8 cellular contexts compared by ENCODE assay signal in genomic region chr3:11770105-11770476, GRCh38.
DNase-seq lines count a peak whose midpoint lies in the region; ATAC-seq, FAIRE-seq and TF ChIP-seq lines count a peak whose summit lies in the region.

No MANE protein-coding gene starts in this region.

- no peaks in the 10 kb centered on the region for H3K9me3 ChIP-seq in Caco-2
- no peaks in the 10 kb centered on the region for H3K9me3 ChIP-seq in K562 (replicated peaks; ENCODE audit: control insufficient read depth, insufficient read depth, low read depth, low read length)
- no peaks in the 10 kb centered on the region for H3K9me3 ChIP-seq in naive thymus-derived CD4-positive, alpha-beta T cell (ENCODE audit: control insufficient read depth in 2 of 3, low read length in 3 of 3)

- TF ChIP-seq CTCF in Caco-2 (IDR thresholded peaks at IDR 0.05; ENCODE audit: insufficient read depth in 1 of 2, low read depth in 1 of 2, low read length in 1 of 2, severe bottlenecking in 1 of 2, unreplicated experiment in 1 of 2) (no peak), K562 (IDR thresholded peaks at IDR 0.05 in 2 of 3, conservative IDR thresholded peaks at IDR 0.05 in 1 of 3; ENCODE audit: insufficient read depth in 2 of 3, low read depth in 1 of 3, low read length in 3 of 3) (no peak)

- H3K27me3 Mint-ChIP-seq in Caco-2 (ENCODE audit: insufficient read depth, unreplicated experiment), result no peaks in the 10 kb centered on the region
- no peaks in the 10 kb centered on the region for H3K27me3 Mint-ChIP-seq in naive thymus-derived CD4-positive, alpha-beta T cell

- H3K9me3 Mint-ChIP-seq in Caco-2 (ENCODE audit: unreplicated experiment), result no peaks in the 10 kb centered on the region
- no peaks in the 10 kb centered on the region for H3K9me3 Mint-ChIP-seq in naive thymus-derived CD4-positive, alpha-beta T cell

- no peaks in the 10 kb centered on the region for H4K20me1 ChIP-seq in K562 (replicated peaks; ENCODE audit: control insufficient read depth, insufficient read depth, low read length)

- H3K9me1 ChIP-seq in K562 (ENCODE audit: control insufficient read depth, insufficient read depth, low read length), result no peaks in the 10 kb centered on the region

- no peak overlapping the region; a peak in 1 of 4 replicates for H3K9ac ChIP-seq in K562 (ENCODE audit: insufficient read depth in 1 of 2, low read depth in 2 of 2, low read length in 2 of 2)

- peak overlapping the region; percentile 55 for H3K4me2 ChIP-seq in K562 (ENCODE audit: insufficient read depth, low read length)

- peaks cover 19% of the 10 kb centered on the region for H3K4me1 Mint-ChIP-seq in Caco-2 (ENCODE audit: low read depth, unreplicated experiment)
- peaks cover 11 to 34% (median 24%) of the 10 kb centered on the region in 7 donors for H3K4me1 Mint-ChIP-seq in naive thymus-derived CD4-positive, alpha-beta T cell

- WGBS in K562 (ENCODE audit: insufficient coverage, low coverage, missing lambda C conversion rate), result 26% methylated on average over 5 of the region's 5 CpGs

- H3K27ac Mint-ChIP-seq in Caco-2 (ENCODE audit: unreplicated experiment), result peak overlapping the region; percentile 94
- peak overlapping the region; percentile 58 to 90 (median 70) for H3K27ac Mint-ChIP-seq in naive thymus-derived CD4-positive, alpha-beta T cell

- TF ChIP-seq POLR2A in K562 (conservative IDR thresholded peaks at IDR 0.05), result no peak

- H3K4me1 ChIP-seq in Caco-2 (peaks cover 7% of the 10 kb centered on the region), K562 (replicated peaks in 1 of 2; ENCODE audit: control insufficient read depth in 2 of 2, insufficient read depth in 2 of 2, low read length in 2 of 2) (peaks cover 8 to 11% of the 10 kb centered on the region in 2 experiments; a peak in 3 of 5 replicates)
- peaks cover 15% of the 10 kb centered on the region in 2 donors for H3K4me1 ChIP-seq in naive thymus-derived CD4-positive, alpha-beta T cell (ENCODE audit: control insufficient read depth in 2 of 2, insufficient read depth in 2 of 2, low read length in 2 of 2)

- H3K36me3 ChIP-seq in Caco-2 (ENCODE audit: control insufficient read depth, insufficient read depth, low read length) (no peaks in the 10 kb centered on the region), K562 (ENCODE audit: control insufficient read depth, insufficient read depth, low read length) (no peaks in the 10 kb centered on the region)
- no peaks in the 10 kb centered on the region for H3K36me3 ChIP-seq in naive thymus-derived CD4-positive, alpha-beta T cell (ENCODE audit: control insufficient read depth in 2 of 3, insufficient read depth in 3 of 3, low read length in 3 of 3)

- H2AFZ ChIP-seq in K562 (ENCODE audit: low read depth, low read length), result peak overlapping the region; percentile 55

- CTCF ChIA-PET in Caco-2 (lab: Charles Lee) (interaction anchor here (0.5 to 1.0 kb wide), 4 partner anchors 14 to 390 kb away, joined by 3 to 4 read pairs (median 3); no protein-coding TSS in a partner anchor), K562 (lab: Yijun Ruan, JAX; ENCODE audit: low intra/inter-chr PET ratio) (no interaction called here)
- CTCF ChIA-PET in naive thymus-derived CD4-positive, alpha-beta T cell (lab: Charles Lee), result no interaction called here

- FAIRE-seq in K562 (lab: Jason Lieb, UNC), result no peak

- DNase-seq in Caco-2 (no peak), K562 (ENCODE audit: extremely low read depth in 1 of 4, low spot score in 3 of 4) (peak in 1 of 4 experiments; percentile 31), SW 1271 (lab: John Stamatoyannopoulos, UW) (no peak), NCI-H1105 (lab: John Stamatoyannopoulos, UW) (no peak)
- DNase-seq in naive thymus-derived CD4-positive, alpha-beta T cell, result no peak
- DNase-seq in stimulated activated CD4-positive, alpha-beta T cell treated with anti-CD3 and anti-CD28 coated beads, Interleukin-2, amount 100 ng/mL, for 24 hours, result no peak

- no peaks in the 10 kb centered on the region for H3K79me2 ChIP-seq in K562 (ENCODE audit: control insufficient read depth, insufficient read depth, low read length)

- intact Hi-C loops in Caco-2 (cut with micrococcal nuclease; ENCODE audit: unreplicated experiment), result loop anchor here (1.0 to 5.0 kb wide), 2 partner anchors 33 to 49 kb away; no protein-coding TSS in a partner anchor
- intact Hi-C loops in K562 (cut with micrococcal nuclease), result no loop called here
- intact Hi-C loops in naive thymus-derived CD4-positive, alpha-beta T cell (cut with micrococcal nuclease), result loop anchor here (1.0 to 2.0 kb wide), 9 partner anchors 15 to 714 kb away; partner anchors contain the start of genes ATG7 (in 1 of the 2), TAMM41 (in 1 of the 2), TSEN2 (in 1 of the 2) and VGLL4 (in 1 of the 2)

- in situ Hi-C loops in K562 (cut with MboI), result no loop called here

- ATAC-seq in HG03064 (IDR thresholded peaks at IDR 0.05; ENCODE audit: low read depth, unreplicated experiment) (peak; percentile 5), K562 (peak; percentile 44), HG03354 (IDR thresholded peaks at IDR 0.05; ENCODE audit: poor library complexity, severe bottlenecking, unreplicated experiment) (no peak)
- peak; percentile 11 for ATAC-seq in naive thymus-derived CD4-positive, alpha-beta T cell

- POLR2A ChIA-PET in Caco-2 (lab: Charles Lee) (interaction anchor here (0.7 to 1.1 kb wide), 2 partner anchors 50 to 498 kb away, joined by 4 to 5 read pairs; partner anchors contain the start of gene ATG7), K562 (lab: Yijun Ruan, JAX) (interaction anchor here (0.7 to 1.4 kb wide), 7 partner anchors 9 to 1190 kb away, joined by 3 to 6 read pairs (median 3); no protein-coding TSS in a partner anchor)
- POLR2A ChIA-PET in naive thymus-derived CD4-positive, alpha-beta T cell (lab: Charles Lee), result interaction anchor here (0.9 to 1.6 kb wide), 4 partner anchors 16 to 498 kb away, joined by 3 to 5 read pairs (median 5); partner anchors contain the start of genes ATG7 and TAMM41

- no peak for TF ChIP-seq RAD21 in K562 (CRISPR knock-in tag; conservative IDR thresholded peaks at IDR 0.05 in 1 of 2, IDR thresholded peaks at IDR 0.05 in 1 of 2)

- H3K27me3 ChIP-seq in Caco-2 (replicated peaks; ENCODE audit: control insufficient read depth, insufficient read depth, low read length), result no peaks in the 10 kb centered on the region
- no peaks in the 10 kb centered on the region for H3K27me3 ChIP-seq in K562 (ENCODE audit: control insufficient read depth in 2 of 2, insufficient read depth in 2 of 2, low read length in 2 of 2)
- H3K27me3 ChIP-seq in naive thymus-derived CD4-positive, alpha-beta T cell (ENCODE audit: control insufficient read depth in 2 of 2, insufficient read depth in 2 of 2, low read length in 2 of 2), result no peaks in the 10 kb centered on the region

- TF ChIP-seq EP300 in K562 (IDR thresholded peaks at IDR 0.05; ENCODE audit: low read length), result no peak

- BruUV-seq in Caco-2 (replicated peaks; lab: Mats Ljungman, UMichigan), result TSS peak; percentile 97
- no TSS peak for BruUV-seq in K562 (replicated peaks; lab: Mats Ljungman, UMichigan)

- H3K4me3 ChIP-seq in Caco-2 (ENCODE audit: low read depth, low read length) (peak overlapping the region; percentile 23), K562 (no peak overlapping the region)
- H3K4me3 ChIP-seq in naive thymus-derived CD4-positive, alpha-beta T cell (ENCODE audit: low read length), result peak overlapping the region; percentile 12

- H3K4me3 Mint-ChIP-seq in Caco-2 (ENCODE audit: unreplicated experiment), result peak overlapping the region; percentile 81
- H3K4me3 Mint-ChIP-seq in naive thymus-derived CD4-positive, alpha-beta T cell, result peak overlapping the region; percentile 22 to 79 (median 62)

- H3K36me3 Mint-ChIP-seq in Caco-2 (ENCODE audit: insufficient read depth, unreplicated experiment), result peaks cover 16% of the 10 kb centered on the region
- H3K36me3 Mint-ChIP-seq in naive thymus-derived CD4-positive, alpha-beta T cell, result peaks cover 0 to 6% (median 0%) of the 10 kb centered on the region in 5 donors

- H3K27ac ChIP-seq in K562 (ENCODE audit: extremely low read depth, low read depth, low read length), result no peak overlapping the region
- peak overlapping the region; percentile 15 for H3K27ac ChIP-seq in naive thymus-derived CD4-positive, alpha-beta T cell (ENCODE audit: low read depth, low read length)

TF ChIP-seq in K562, 482 proteins besides CTCF, POLR2A, EP300 and RAD21:
- TF ChIP-seq TAF9B (IDR thresholded peaks at IDR 0.05; ENCODE audit: partially characterized antibody) (no peak), ATF7 (IDR thresholded peaks at IDR 0.05) (no peak), CEBPG (CRISPR knock-in tag; IDR thresholded peaks at IDR 0.05) (0 out of 2 replicates have a peak, but pooled peaks have one; percentile 2), CEBPG (tag; conservative IDR thresholded peaks at IDR 0.05 in 1 of 2, IDR thresholded peaks at IDR 0.05 in 1 of 2) (no peak), ZNF197 (CRISPR knock-in tag; IDR thresholded peaks at IDR 0.05; ENCODE audit: low read depth) (no peak)
